Comparison of ENCODE assay signal across 10 cellular contexts in genomic region chr20:41616228-41616627, GRCh38. TPM values are rescaled to one million over a fixed set of nuclear protein-coding genes. Genes with fewer than 3 reads are reported as not detected.
DNase-seq lines count a peak whose midpoint lies in the region; ATAC-seq and TF ChIP-seq lines count a peak whose summit lies in the region.
"Had no signal": no experiment of that assay in that cellular context is flagged by ENCODE, and none has a peak within 500 bp of the region (broad histone marks: within the 10 kb centered on the region; RNA-seq: fewer than 3 reads in every experiment).

No MANE protein-coding gene starts in this region.

- intact Hi-C loops in prostate gland (cut with DNase I), result loop anchor here (10.0 kb wide), 1 partner anchor 111 kb away; no protein-coding TSS in a partner anchor

- H3K9me3 Mint-ChIP-seq in activated naive CD4-positive, alpha-beta T cell treated with anti-CD3 and anti-CD28 coated beads, Interleukin-2, amount 50 U/mL, for 24 hours, result no peaks in the 10 kb centered on the region

- H3K4me3 Mint-ChIP-seq in activated naive CD4-positive, alpha-beta T cell treated with anti-CD3 and anti-CD28 coated beads, Interleukin-2, amount 50 U/mL, for 24 hours, result peak overlapping the region; percentile 92

- H3K36me3 ChIP-seq in suprapubic skin (no peaks in the 10 kb centered on the region), prostate gland (no peaks in the 10 kb centered on the region)

- no peaks in the 10 kb centered on the region for H3K9me3 ChIP-seq in suprapubic skin
- no peaks in the 10 kb centered on the region for H3K9me3 ChIP-seq in prostate gland

- no peak for TF ChIP-seq POLR2A in suprapubic skin (IDR thresholded peaks at IDR 0.05)
- TF ChIP-seq POLR2A in prostate gland (IDR thresholded peaks at IDR 0.05), result no peak

- H3K27ac ChIP-seq in suprapubic skin (no peak overlapping the region), prostate gland (no peak overlapping the region)

- 26% methylated on average over 4 of the region's 4 CpGs for WGBS in suprapubic skin
- 52% methylated on average over 4 of the region's 4 CpGs for WGBS in prostate gland

- H3K36me3 Mint-ChIP-seq in activated naive CD4-positive, alpha-beta T cell treated with anti-CD3 and anti-CD28 coated beads, Interleukin-2, amount 50 U/mL, for 24 hours, result peaks cover 2% of the 10 kb centered on the region

- H3K27me3 ChIP-seq in suprapubic skin, result no peaks in the 10 kb centered on the region
- no peaks in the 10 kb centered on the region for H3K27me3 ChIP-seq in prostate gland (replicated peaks; ENCODE audit: insufficient read depth)

- H3K4me1 ChIP-seq in suprapubic skin (peaks cover 43% of the 10 kb centered on the region), prostate gland (replicated peaks) (peaks cover 12% of the 10 kb centered on the region)

- no peak for TF ChIP-seq EP300 in suprapubic skin (IDR thresholded peaks at IDR 0.05)

- H3K4me1 Mint-ChIP-seq in activated naive CD4-positive, alpha-beta T cell treated with anti-CD3 and anti-CD28 coated beads, Interleukin-2, amount 50 U/mL, for 24 hours, result peaks cover 58% of the 10 kb centered on the region

- no peak overlapping the region for H3K4me3 ChIP-seq in fibroblast of mammary gland (ENCODE audit: control insufficient read depth, low read depth, low read length)
- peak overlapping the region; percentile 92 for H3K4me3 ChIP-seq in suprapubic skin
- H3K4me3 ChIP-seq in prostate gland, result no peak overlapping the region

- no peak for ATAC-seq in HG03097 (IDR thresholded peaks at IDR 0.05; ENCODE audit: low FRiP score, unreplicated experiment)

- no peak for DNase-seq in activated naive CD4-positive, alpha-beta T cell treated with Interleukin-2 at 50 U/mL for 16 hours
- peak; percentile 27 for DNase-seq in RPMI7951 (ENCODE audit: low read depth)
- peak; percentile 56 for DNase-seq in fibroblast of mammary gland (ENCODE audit: low read depth)
- no peak for DNase-seq in suprapubic skin (ENCODE audit: low spot score in 2 of 2)
- no peak for DNase-seq in prostate gland (ENCODE audit: low spot score)
- no peak for DNase-seq in DMS153 (lab: John Stamatoyannopoulos, UW)
- DNase-seq: activated effector memory CD4-positive, alpha-beta T cell treated with Interleukin-2 at 50 U/mL for 16 hours; DMS53 had no signal

- peak overlapping the region; percentile 8 for H3K27ac Mint-ChIP-seq in activated naive CD4-positive, alpha-beta T cell treated with anti-CD3 and anti-CD28 coated beads, Interleukin-2, amount 50 U/mL, for 24 hours

- TF ChIP-seq CTCF in fibroblast of mammary gland (conservative IDR thresholded peaks at IDR 0.05; ENCODE audit: control insufficient read depth, insufficient read depth, low read depth, low read length), result no peak
- no peak for TF ChIP-seq CTCF in suprapubic skin (IDR thresholded peaks at IDR 0.05)
- no peak for TF ChIP-seq CTCF in prostate gland (IDR thresholded peaks at IDR 0.05)

- H3K27me3 Mint-ChIP-seq in activated naive CD4-positive, alpha-beta T cell treated with anti-CD3 and anti-CD28 coated beads, Interleukin-2, amount 50 U/mL, for 24 hours, result no peaks in the 10 kb centered on the region

RNA-seq across cellular contexts. Expression of gene CHD6, which starts 1.9 kb away (rescaled TPM):
- 14.3 and 17.4 TPM in 2 replicates for total RNA-seq in RPMI7951 (2014; rRNA removed; shearing (Covaris generic))
- total RNA-seq in suprapubic skin (10 to 100 TPM; 24.7 to 89.7 (median 36.6) TPM), prostate gland (10 to 100 TPM; 40.9 to 72.0 TPM)

Comparison
In these comparisons a context has a peak if more than half of its experiments do, and no peak if none do; other contexts are left out.
1. DNase-seq: peak in RPMI7951 (single experiment) and fibroblast of mammary gland (single experiment); none in activated naive CD4-positive, alpha-beta T cell treated with Interleukin-2 at 50 U/mL for 16 hours (single experiment), suprapubic skin (0 of 2), prostate gland (single experiment) and DMS153 (single experiment).